ENCODE assay signal across 10 cellular contexts in the genomic region with DNA sequence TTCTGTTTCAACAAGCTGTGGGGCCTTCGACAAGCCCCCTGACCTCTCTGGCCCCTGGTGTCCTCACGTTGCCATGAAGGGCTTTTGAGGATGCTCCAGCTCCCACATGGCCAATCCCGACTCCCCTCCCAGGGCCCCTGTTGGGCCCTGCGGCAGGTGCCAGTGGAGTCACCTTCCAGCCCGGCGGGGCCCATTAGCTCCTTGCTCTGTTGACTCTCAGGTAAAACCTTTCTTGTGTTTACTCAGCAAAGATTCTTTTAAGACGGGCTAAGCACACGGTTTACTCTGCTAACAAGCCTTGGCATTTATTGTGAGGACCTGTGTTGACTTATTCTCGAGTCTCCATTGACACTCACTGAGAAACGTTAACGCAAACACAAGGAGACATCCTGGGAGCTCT. TPM values are rescaled to one million over a fixed set of nuclear protein-coding genes. Genes with fewer than 3 reads are reported as not detected.
A peak's percentile ranks its signal among the peaks of the same experiment; 100 is the strongest.
DNase-seq lines count a peak whose midpoint lies in the region; ATAC-seq, FAIRE-seq and TF ChIP-seq lines count a peak whose summit lies in the region.
"Had no signal": no experiment of that assay in that cellular context is flagged by ENCODE, and none has a peak within 500 bp of the region (broad histone marks: within the 10 kb centered on the region; RNA-seq: fewer than 3 reads in every experiment).

No MANE protein-coding gene starts in this region.

- H3K4me2 ChIP-seq in astrocyte (ENCODE audit: low read length) (peak overlapping the region; percentile 60), parathyroid adenoma (ENCODE audit: low read length) (no peak overlapping the region)

- H2AFZ ChIP-seq in astrocyte (ENCODE audit: low read depth, low read length), result no peak overlapping the region
- peak overlapping the region; percentile 53 for H2AFZ ChIP-seq in parathyroid adenoma

- peaks cover 28% of the 10 kb centered on the region for H3K4me1 Mint-ChIP-seq in astrocyte (ENCODE audit: low read depth, unreplicated experiment)

- no peak for FAIRE-seq in astrocyte (lab: Jason Lieb, UNC)

- H3K36me3 ChIP-seq in astrocyte (ENCODE audit: insufficient read depth, low read length) (no peaks in the 10 kb centered on the region), parathyroid adenoma (ENCODE audit: control insufficient read depth, insufficient read depth, low read length) (no peaks in the 10 kb centered on the region)

- no peaks in the 10 kb centered on the region for H3K36me3 Mint-ChIP-seq in astrocyte (ENCODE audit: low read depth, unreplicated experiment)
- H3K36me3 Mint-ChIP-seq: brain had no signal

- H3K9me3 ChIP-seq in astrocyte (ENCODE audit: insufficient read depth, low read depth, low read length), result no peaks in the 10 kb centered on the region
- no peaks in the 10 kb centered on the region for H3K9me3 ChIP-seq in parathyroid adenoma (ENCODE audit: control insufficient read depth, low read length)

- no peaks in the 10 kb centered on the region for H4K20me1 ChIP-seq in astrocyte (ENCODE audit: insufficient read depth, low read length)

- H3K4me1 ChIP-seq in astrocyte (ENCODE audit: insufficient read depth, low read length) (peaks cover 25% of the 10 kb centered on the region), parathyroid adenoma (peaks cover 2% of the 10 kb centered on the region)

- no peak for TF ChIP-seq CTCF in astrocyte (IDR thresholded peaks at IDR 0.05; ENCODE audit: insufficient read depth, low read depth, low read length)
- TF ChIP-seq CTCF in parathyroid adenoma (IDR thresholded peaks at IDR 0.05), result no peak
- TF ChIP-seq CTCF in coronary artery (IDR thresholded peaks at IDR 0.05), result no peak

- no peak overlapping the region for H3K4me3 ChIP-seq in astrocyte (ENCODE audit: insufficient read depth, low read depth, low read length)
- no peak overlapping the region for H3K4me3 ChIP-seq in parathyroid adenoma (ENCODE audit: low read depth, low read length)
- H3K4me3 ChIP-seq in coronary artery, result no peak overlapping the region

- DNase-seq in NCI-H748 (lab: John Stamatoyannopoulos, UW; ENCODE audit: unreplicated experiment) (peak; percentile 17), NCI-H748 treated with DMSO at 0.1 percent for 48 hours (lab: John Stamatoyannopoulos, UW) (no peak), HT-29 (ENCODE audit: low spot score) (peak; percentile 81), astrocyte (ENCODE audit: low read depth) (no peak), coronary artery (ENCODE audit: low spot score) (no peak)
- DNase-seq: NCI-H1048 had no signal

- H3K27ac Mint-ChIP-seq in astrocyte (ENCODE audit: unreplicated experiment), result peak overlapping the region; percentile 70

- ATAC-seq in HG02678 (IDR thresholded peaks at IDR 0.05; ENCODE audit: unreplicated experiment) (no peak), HG02642 (IDR thresholded peaks at IDR 0.05; ENCODE audit: poor library complexity, unreplicated experiment) (no peak)

- H3K27me3 Mint-ChIP-seq in astrocyte (ENCODE audit: low read depth, unreplicated experiment), result no peaks in the 10 kb centered on the region
- H3K27me3 Mint-ChIP-seq: brain had no signal

- no peaks in the 10 kb centered on the region for H3K79me2 ChIP-seq in astrocyte (ENCODE audit: insufficient read depth, low read length)
- H3K79me2 ChIP-seq in parathyroid adenoma, result no peaks in the 10 kb centered on the region

- no peaks in the 10 kb centered on the region for H3K9me3 Mint-ChIP-seq in astrocyte (ENCODE audit: unreplicated experiment)

- no peak overlapping the region for H3K4me3 Mint-ChIP-seq in astrocyte (ENCODE audit: unreplicated experiment)

- H3K9ac ChIP-seq in astrocyte (ENCODE audit: low read length), result no peak overlapping the region
- no peak overlapping the region for H3K9ac ChIP-seq in parathyroid adenoma

- no peaks in the 10 kb centered on the region for H3K27me3 ChIP-seq in astrocyte (ENCODE audit: insufficient read depth, low read length)
- no peaks in the 10 kb centered on the region for H3K27me3 ChIP-seq in parathyroid adenoma (ENCODE audit: control insufficient read depth, insufficient read depth, low read length)

- H3K27ac ChIP-seq in astrocyte (ENCODE audit: low read depth, low read length) (no peak overlapping the region), parathyroid adenoma (no peak overlapping the region), coronary artery (no peak overlapping the region)

RNA-seq across cellular contexts. Expression of a gene that starts 15.0 kb away (rescaled TPM):
- total RNA-seq in HT-29 (2014; rRNA removed; shearing (Covaris generic)), result 381 and 410 TPM in 2 replicates
- 1,331 and 1,465 TPM in 2 replicates for total RNA-seq in astrocyte

RNA-seq across cellular contexts. Expression of a gene that starts 53.5 kb away (rescaled TPM):
- total RNA-seq in HT-29 (2014; rRNA removed; shearing (Covaris generic)), result 66.8 and 82.2 TPM in 2 replicates
- 8.1 and 11.8 TPM in 2 replicates for total RNA-seq in astrocyte

Comparison
In these comparisons a context has a peak if more than half of its experiments do, and no peak if none do; other contexts are left out.
1. DNase-seq: peak in NCI-H748 (single experiment) and HT-29 (single experiment); none in NCI-H748 treated with DMSO at 0.1 percent for 48 hours (single experiment), astrocyte (single experiment) and coronary artery (single experiment).